25 cellular contexts compared by ENCODE assay signal in genomic region chr2:167506395-167506794, GRCh38.
"Had no signal": no experiment of that assay in that cellular context is flagged by ENCODE, and none has a peak within 500 bp of the region (broad histone marks: within the 10 kb centered on the region; RNA-seq: fewer than 3 reads in every experiment).

No MANE protein-coding gene starts in this region.

- H3K4me2 ChIP-seq: hepatocyte had no signal

- H3K27me3 Mint-ChIP-seq: naive thymus-derived CD8-positive, alpha-beta T cell; stimulated activated memory B cell treated with anti-CD40 and anti-IgM and Interleukin-4, amounts not matched to agents 10 μg/mL and 1 μg/mL and 100 μg/mL, for 72 hours; type B pancreatic cell had no signal

- H3K9me3 ChIP-seq: esophagus muscularis mucosa, gastrocnemius medialis, heart left ventricle, left lung, prostate gland, right atrium auricular region, testis, tibial artery had no signal

- H3K36me3 Mint-ChIP-seq: naive thymus-derived CD8-positive, alpha-beta T cell; stimulated activated memory B cell treated with anti-CD40 and anti-IgM and Interleukin-4, amounts not matched to agents 10 μg/mL and 1 μg/mL and 100 μg/mL, for 72 hours; type B pancreatic cell had no signal

- H3K36me3 ChIP-seq: esophagus muscularis mucosa, gastrocnemius medialis, heart left ventricle, left lung, prostate gland, right atrium auricular region, tibial artery had no signal

- ATAC-seq: gastrocnemius medialis; heart left ventricle; left lung; naive thymus-derived CD8-positive, alpha-beta T cell; sciatic nerve; stimulated activated memory B cell treated with anti-CD40 and anti-IgM and Interleukin-4, amounts not matched to agents 10 μg/mL and 1 μg/mL and 100 μg/mL, for 72 hours; stimulated activated naive CD8-positive, alpha-beta T cell treated with anti-CD3 and anti-CD28 coated beads, Interleukin-15, Interleukin-2, amounts not matched to agents 100 U/mL and 50 U/mL, for 24 hours had no signal

- H3K4me3 Mint-ChIP-seq: naive thymus-derived CD8-positive, alpha-beta T cell; nephron progenitor cell; stimulated activated memory B cell treated with anti-CD40 and anti-IgM and Interleukin-4, amounts not matched to agents 10 μg/mL and 1 μg/mL and 100 μg/mL, for 72 hours; type B pancreatic cell had no signal

- H3K4me1 Mint-ChIP-seq: naive thymus-derived CD8-positive, alpha-beta T cell; stimulated activated memory B cell treated with anti-CD40 and anti-IgM and Interleukin-4, amounts not matched to agents 10 μg/mL and 1 μg/mL and 100 μg/mL, for 72 hours had no signal

- H3K27me3 ChIP-seq: esophagus muscularis mucosa, gastrocnemius medialis, heart left ventricle, hepatocyte, left lung, right atrium auricular region, testis, tibial artery had no signal

- H3K4me1 ChIP-seq: heart left ventricle, left lung, prostate gland, right atrium auricular region, testis, tibial artery had no signal

- H3K4me3 ChIP-seq: coronary artery, esophagus muscularis mucosa, gastrocnemius medialis, heart left ventricle, hepatocyte, left lung, prostate gland, right atrium auricular region, testis, tibial artery had no signal

- FAIRE-seq: endothelial cell of umbilical vein, kidney, urothelium cell line had no signal

- DNase-seq: dermis blood vessel endothelial cell; effector memory CD4-positive, alpha-beta T cell; gastrocnemius medialis; heart left ventricle; kidney; left lung; mesendoderm; naive thymus-derived CD8-positive, alpha-beta T cell; nephron progenitor cell; nucleus accumbens; stimulated activated CD4-positive, alpha-beta T cell treated with anti-CD3 and anti-CD28 coated beads, Interleukin-4, amount 100 ng/mL, for 4 hours; stimulated activated naive CD8-positive, alpha-beta T cell treated with anti-CD3 and anti-CD28 coated beads, Interleukin-15, Interleukin-2, amounts not matched to agents 100 U/mL and 50 U/mL, for 24 hours; substantia nigra; testis; tibial artery had no signal

- H3K9me3 Mint-ChIP-seq: nephron progenitor cell; stimulated activated memory B cell treated with anti-CD40 and anti-IgM and Interleukin-4, amounts not matched to agents 10 μg/mL and 1 μg/mL and 100 μg/mL, for 72 hours; type B pancreatic cell had no signal

- H3K79me2 ChIP-seq: hepatocyte had no signal

- H2AFZ ChIP-seq: hepatocyte had no signal

- H3K27ac Mint-ChIP-seq: naive thymus-derived CD8-positive, alpha-beta T cell; nephron progenitor cell; stimulated activated memory B cell treated with anti-CD40 and anti-IgM and Interleukin-4, amounts not matched to agents 10 μg/mL and 1 μg/mL and 100 μg/mL, for 72 hours; type B pancreatic cell had no signal

- H3K27ac ChIP-seq: coronary artery, esophagus muscularis mucosa, gastrocnemius medialis, heart left ventricle, hepatocyte, left lung, prostate gland, right atrium auricular region, testis, tibial artery had no signal
